ENCODE assay signal across 9 cellular contexts in genomic region chr15:81235781-81236507, GRCh38. TPM values are rescaled to one million over a fixed set of nuclear protein-coding genes. Genes with fewer than 3 reads are reported as not detected.
DNase-seq lines count a peak whose midpoint lies in the region; ATAC-seq and TF ChIP-seq lines count a peak whose summit lies in the region.
"Had no signal": no experiment of that assay in that cellular context is flagged by ENCODE, and none has a peak within 500 bp of the region (broad histone marks: within the 10 kb centered on the region; RNA-seq: fewer than 3 reads in every experiment).

No MANE protein-coding gene starts in this region.

- ATAC-seq in stimulated activated naive CD8-positive, alpha-beta T cell treated with anti-CD3 and anti-CD28 coated beads, Interleukin-15, Interleukin-2, amounts not matched to agents 100 U/mL and 50 U/mL, for 24 hours, result peak; percentile 75
- ATAC-seq in stimulated activated naive CD8-positive, alpha-beta T cell treated with anti-CD3 and anti-CD28 coated beads, Interleukin-15, amount 100 ng/mL, for 72 hours, result no peak
- ATAC-seq in GM19452 (IDR thresholded peaks at IDR 0.05; ENCODE audit: unreplicated experiment), result no peak
- ATAC-seq in HG03520 (IDR thresholded peaks at IDR 0.05; ENCODE audit: unreplicated experiment), result no peak
- ATAC-seq in GM18498 (IDR thresholded peaks at IDR 0.05; ENCODE audit: unreplicated experiment), result no peak
- ATAC-seq: right lobe of liver had no signal

- H3K27me3 Mint-ChIP-seq in stimulated activated naive CD8-positive, alpha-beta T cell treated with anti-CD3 and anti-CD28 coated beads, Interleukin-15, amount 100 ng/mL, for 72 hours, result no peaks in the 10 kb centered on the region
- H3K27me3 Mint-ChIP-seq in activated T-helper 2 cell treated with anti-CD3 and anti-CD28 coated beads, Interferon-gamma antibody, Interleukin-2, Interleukin-4, amounts not matched to agents 10 μg/mL and 5 μg/mL and 100 μg/mL, durations not matched to agents 14 hours and 24 hours and 36 hours (ENCODE audit: low read depth), result peaks cover 1% of the 10 kb centered on the region

- no peak overlapping the region for H3K27ac Mint-ChIP-seq in stimulated activated naive CD8-positive, alpha-beta T cell treated with anti-CD3 and anti-CD28 coated beads, Interleukin-15, amount 100 ng/mL, for 72 hours
- H3K27ac Mint-ChIP-seq in activated T-helper 2 cell treated with anti-CD3 and anti-CD28 coated beads, Interferon-gamma antibody, Interleukin-2, Interleukin-4, amounts not matched to agents 10 μg/mL and 5 μg/mL and 100 μg/mL, durations not matched to agents 14 hours and 24 hours and 36 hours, result no peak overlapping the region

- in situ Hi-C loops in astrocyte of the spinal cord (cut with HindIII; ENCODE audit: low sequenced_read_pairs), result no loop called here

- no peak overlapping the region for H3K4me3 Mint-ChIP-seq in stimulated activated naive CD8-positive, alpha-beta T cell treated with anti-CD3 and anti-CD28 coated beads, Interleukin-15, amount 100 ng/mL, for 72 hours
- H3K4me3 Mint-ChIP-seq in activated T-helper 2 cell treated with anti-CD3 and anti-CD28 coated beads, Interferon-gamma antibody, Interleukin-2, Interleukin-4, amounts not matched to agents 10 μg/mL and 5 μg/mL and 100 μg/mL, durations not matched to agents 14 hours and 24 hours and 36 hours (ENCODE audit: low read depth), result no peak overlapping the region

- intact Hi-C loops in activated T-helper 2 cell treated with anti-CD3 and anti-CD28 coated beads, Interferon-gamma antibody, Interleukin-2, Interleukin-4, amounts not matched to agents 10 μg/mL and 5 μg/mL and 100 μg/mL, durations not matched to agents 14 hours and 24 hours and 36 hours (cut with micrococcal nuclease), result no loop called here

- no peak overlapping the region for H3K4me3 ChIP-seq in astrocyte of the spinal cord (ENCODE audit: low read depth, low read length)
- H3K4me3 ChIP-seq: right lobe of liver had no signal

- H3K4me1 Mint-ChIP-seq in stimulated activated naive CD8-positive, alpha-beta T cell treated with anti-CD3 and anti-CD28 coated beads, Interleukin-15, amount 100 ng/mL, for 72 hours, result no peaks in the 10 kb centered on the region
- H3K4me1 Mint-ChIP-seq in activated T-helper 2 cell treated with anti-CD3 and anti-CD28 coated beads, Interferon-gamma antibody, Interleukin-2, Interleukin-4, amounts not matched to agents 10 μg/mL and 5 μg/mL and 100 μg/mL, durations not matched to agents 14 hours and 24 hours and 36 hours (ENCODE audit: low read depth), result no peaks in the 10 kb centered on the region

- no peaks in the 10 kb centered on the region for H3K36me3 Mint-ChIP-seq in activated T-helper 2 cell treated with anti-CD3 and anti-CD28 coated beads, Interferon-gamma antibody, Interleukin-2, Interleukin-4, amounts not matched to agents 10 μg/mL and 5 μg/mL and 100 μg/mL, durations not matched to agents 14 hours and 24 hours and 36 hours (ENCODE audit: low read depth)

- TF ChIP-seq CTCF in astrocyte of the spinal cord (IDR thresholded peaks at IDR 0.05; ENCODE audit: low read depth, low read length), result no peak

- H3K9me3 Mint-ChIP-seq in stimulated activated naive CD8-positive, alpha-beta T cell treated with anti-CD3 and anti-CD28 coated beads, Interleukin-15, amount 100 ng/mL, for 72 hours, result peaks cover 0 to 22% of the 10 kb centered on the region in 2 donors
- peaks cover 2% of the 10 kb centered on the region for H3K9me3 Mint-ChIP-seq in activated T-helper 2 cell treated with anti-CD3 and anti-CD28 coated beads, Interferon-gamma antibody, Interleukin-2, Interleukin-4, amounts not matched to agents 10 μg/mL and 5 μg/mL and 100 μg/mL, durations not matched to agents 14 hours and 24 hours and 36 hours

- DNase-seq in stimulated activated naive CD8-positive, alpha-beta T cell treated with anti-CD3 and anti-CD28 coated beads, Interleukin-15, Interleukin-2, amounts not matched to agents 100 U/mL and 50 U/mL, for 24 hours, result peak; percentile 25
- no peak for DNase-seq in stimulated activated naive CD8-positive, alpha-beta T cell treated with anti-CD3 and anti-CD28 coated beads, Interleukin-15, amount 100 ng/mL, for 72 hours
- DNase-seq in astrocyte of the spinal cord (ENCODE audit: low read depth, low spot score) (peak; percentile 96), iris pigment epithelial cell (ENCODE audit: low read depth) (peak; percentile 98)
- no peak for DNase-seq in activated T-helper 2 cell treated with anti-CD3 and anti-CD28 coated beads, Interferon-gamma antibody, Interleukin-2, Interleukin-4, amounts not matched to agents 10 μg/mL and 5 μg/mL and 100 μg/mL, durations not matched to agents 14 hours and 24 hours and 36 hours (ENCODE audit: low spot score)
- DNase-seq: right lobe of liver had no signal

RNA-seq across cellular contexts. Expression of gene IL16, which starts 39.3 kb away (rescaled TPM):
- 42.3 and 42.8 TPM in 2 replicates for total RNA-seq in activated T-helper 2 cell treated with anti-CD3 and anti-CD28 coated beads, Interferon-gamma antibody, Interleukin-2, Interleukin-4, amounts not matched to agents 10 μg/mL and 5 μg/mL and 100 μg/mL, durations not matched to agents 14 hours and 24 hours and 36 hours

Comparison
In these comparisons a context has a peak if more than half of its experiments do, and no peak if none do; other contexts are left out.
1. DNase-seq: peak in stimulated activated naive CD8-positive, alpha-beta T cell treated with anti-CD3 and anti-CD28 coated beads, Interleukin-15, Interleukin-2, amounts not matched to agents 100 U/mL and 50 U/mL, for 24 hours (single experiment), astrocyte of the spinal cord (single experiment) and iris pigment epithelial cell (single experiment); none in stimulated activated naive CD8-positive, alpha-beta T cell treated with anti-CD3 and anti-CD28 coated beads, Interleukin-15, amount 100 ng/mL, for 72 hours (0 of 2) and activated T-helper 2 cell treated with anti-CD3 and anti-CD28 coated beads, Interferon-gamma antibody, Interleukin-2, Interleukin-4, amounts not matched to agents 10 μg/mL and 5 μg/mL and 100 μg/mL, durations not matched to agents 14 hours and 24 hours and 36 hours (single experiment).